In genomic region chr1:244652699-244653438, GRCh38 we compare ENCODE assay signal across 8 cellular contexts. TPM values are rescaled to one million over a fixed set of nuclear protein-coding genes. Genes with fewer than 3 reads are reported as not detected.
DNase-seq lines count a peak whose midpoint lies in the region; ATAC-seq and TF ChIP-seq lines count a peak whose summit lies in the region.

TSS of gene DESI2 (plus strand) at chr1:244653126. CDS start at chr1:244653314, 188 bp downstream.

- TF ChIP-seq CTCF in GM12865 (IDR thresholded peaks at IDR 0.05; ENCODE audit: insufficient read depth, low read depth, low read length, missing control alignments) (peak; percentile 46), glutamatergic neuron (IDR thresholded peaks at IDR 0.05; ENCODE audit: partially characterized antibody, unreplicated experiment) (peak; percentile 31), osteoblast (IDR thresholded peaks at IDR 0.05; ENCODE audit: extremely low read depth, low read depth, low read length) (peak; percentile 27), thoracic aorta (IDR thresholded peaks at IDR 0.05) (peak; percentile 54)

- H3K9me3 ChIP-seq in osteoblast (ENCODE audit: low read depth, low read length), result no peaks in the 10 kb centered on the region
- H3K9me3 ChIP-seq in thoracic aorta, result no peaks in the 10 kb centered on the region

- H3K4me2 ChIP-seq in osteoblast (ENCODE audit: insufficient read depth, low read length), result peak within 1 kb of the TSS; percentile 100

- H3K9me3 Mint-ChIP-seq in activated naive CD8-positive, alpha-beta T cell (ENCODE audit: low read depth), result no peaks in the 10 kb centered on the region
- H3K9me3 Mint-ChIP-seq in glutamatergic neuron (ENCODE audit: unreplicated experiment), result no peaks in the 10 kb centered on the region

- H3K4me3 ChIP-seq in GM12865 (ENCODE audit: low read depth, low read length), result peak within 1 kb of the TSS; percentile 89
- peak within 1 kb of the TSS; percentile 90 for H3K4me3 ChIP-seq in osteoblast (ENCODE audit: insufficient read depth, low read length)
- H3K4me3 ChIP-seq in thoracic aorta, result peak within 1 kb of the TSS; percentile 87

- H3K36me3 Mint-ChIP-seq in activated naive CD8-positive, alpha-beta T cell, result no peaks in the 10 kb centered on the region
- H3K36me3 Mint-ChIP-seq in glutamatergic neuron (ENCODE audit: unreplicated experiment), result no peaks in the 10 kb centered on the region

- H3K4me3 Mint-ChIP-seq in activated naive CD8-positive, alpha-beta T cell, result peak within 1 kb of the TSS; percentile 89
- peak within 1 kb of the TSS; percentile 89 for H3K4me3 Mint-ChIP-seq in glutamatergic neuron (ENCODE audit: unreplicated experiment)

- H3K27me3 Mint-ChIP-seq in activated naive CD8-positive, alpha-beta T cell, result no peaks in the 10 kb centered on the region
- H3K27me3 Mint-ChIP-seq in glutamatergic neuron (ENCODE audit: unreplicated experiment), result peaks cover 5% of the 10 kb centered on the region

- peaks cover 19% of the 10 kb centered on the region for H3K4me1 Mint-ChIP-seq in activated naive CD8-positive, alpha-beta T cell (ENCODE audit: low read depth)
- H3K4me1 Mint-ChIP-seq in glutamatergic neuron (ENCODE audit: low read depth, unreplicated experiment), result peaks cover 9% of the 10 kb centered on the region

- H2AFZ ChIP-seq in osteoblast (ENCODE audit: low read length), result peak within 1 kb of the TSS; percentile 94

- H3K27ac ChIP-seq in osteoblast (ENCODE audit: low read depth, low read length) (peak within 1 kb of the TSS; percentile 69), thoracic aorta (peak within 1 kb of the TSS; percentile 95 to 97)

- DNase-seq in GM12865 (ENCODE audit: low read depth), result peak; percentile 99
- DNase-seq in NCI-H1105 (lab: John Stamatoyannopoulos, UW), result peak; percentile 94
- DNase-seq in SKM-1 treated with dmso at 0.1 percent for 144 hours (lab: John Stamatoyannopoulos, UW; ENCODE audit: unreplicated experiment), result peak; percentile 100
- peak; percentile 96 for DNase-seq in glutamatergic neuron
- peak; percentile 98 for DNase-seq in osteoblast (ENCODE audit: insufficient read length, low spot score, missing footprints)
- DNase-seq in thoracic aorta (ENCODE audit: low spot score), result peak; percentile 99

- peaks cover 32% of the 10 kb centered on the region for H4K20me1 ChIP-seq in osteoblast (ENCODE audit: insufficient read depth, low read length)

- H3K4me1 ChIP-seq in osteoblast (ENCODE audit: insufficient read depth, low read length) (peaks cover 17% of the 10 kb centered on the region), thoracic aorta (ENCODE audit: control insufficient read depth in 1 of 2, low read depth in 2 of 2) (peaks cover 18 to 40% of the 10 kb centered on the region in 2 donors)

- H3K36me3 ChIP-seq in osteoblast (ENCODE audit: insufficient read depth, low read length) (peaks cover 7% of the 10 kb centered on the region), thoracic aorta (no peaks in the 10 kb centered on the region)

- peak within 1 kb of the TSS; percentile 88 for H3K27ac Mint-ChIP-seq in activated naive CD8-positive, alpha-beta T cell
- H3K27ac Mint-ChIP-seq in glutamatergic neuron (ENCODE audit: unreplicated experiment), result peak within 1 kb of the TSS; percentile 69

- peaks cover 47% of the 10 kb centered on the region for H3K79me2 ChIP-seq in osteoblast (ENCODE audit: insufficient read depth, low read length)

- ATAC-seq in HG02642 (IDR thresholded peaks at IDR 0.05; ENCODE audit: poor library complexity, unreplicated experiment), result peak; percentile 97
- peak; percentile 100 for ATAC-seq in thoracic aorta (ENCODE audit: insufficient number of reproducible peaks, low FRiP score, low read depth)

- H3K27me3 ChIP-seq in osteoblast (ENCODE audit: insufficient read depth, low read length), result no peaks in the 10 kb centered on the region
- no peaks in the 10 kb centered on the region for H3K27me3 ChIP-seq in thoracic aorta (replicated peaks; ENCODE audit: insufficient read depth)

RNA-seq across cellular contexts. Expression of gene DESI2, which starts in this region (rescaled TPM):
- total RNA-seq in glutamatergic neuron (ENCODE audit: unreplicated experiment) (25.9 TPM), osteoblast (42.0 and 48.3 TPM in 2 replicates), thoracic aorta (10 to 100 TPM; 42.2 to 52.8 TPM)

Comparison
In these comparisons a context has a peak if more than half of its experiments do, and no peak if none do; other contexts are left out.
1. Peak in every context shown above with its lines: DNase-seq, ATAC-seq, H3K4me3 ChIP-seq and H3K27ac ChIP-seq.